ENCODE assay signal across 20 cellular contexts in the genomic region with DNA sequence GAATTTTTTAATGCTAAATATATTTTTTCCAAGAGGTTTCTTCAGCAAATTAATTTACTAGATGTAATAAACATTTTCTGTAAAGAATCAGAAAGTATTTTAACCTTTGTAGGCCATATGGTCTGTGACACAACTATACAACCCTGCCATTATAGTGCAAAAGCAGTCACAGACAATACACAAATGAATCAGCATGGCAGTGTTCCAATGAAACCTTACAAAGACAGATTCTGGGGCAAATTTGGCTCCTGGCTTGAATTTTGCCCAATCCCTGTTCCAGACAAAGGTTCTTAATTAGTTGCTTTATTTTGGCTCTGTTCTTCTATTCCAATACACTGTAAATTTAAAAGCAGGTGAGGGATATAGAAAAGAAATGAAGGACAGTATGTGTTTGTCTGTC.
A peak's percentile ranks its signal among the peaks of the same experiment; 100 is the strongest.
DNase-seq lines count a peak whose midpoint lies in the region; ATAC-seq, FAIRE-seq and TF ChIP-seq lines count a peak whose summit lies in the region.
"Had no signal": no experiment of that assay in that cellular context is flagged by ENCODE, and none has a peak within 500 bp of the region (broad histone marks: within the 10 kb centered on the region; RNA-seq: fewer than 3 reads in every experiment).

No MANE protein-coding gene starts in this region.

- FAIRE-seq in bronchial epithelial cell (lab: Jason Lieb, UNC) = no peak
- FAIRE-seq: D721Med, GM18507 had no signal

- ATAC-seq in SK-N-SH treated with all-trans-retinoic acid at 6 μM for 48 hours = no peak
- no peak for ATAC-seq in stimulated activated effector memory CD8-positive, alpha-beta T cell treated with anti-CD3 and anti-CD28 coated beads, Interleukin-12 subunit alpha, Interleukin-12 subunit beta, amount 100 ng/mL, for 72 hours
- ATAC-seq: A549, Right ventricle myocardium inferior had no signal

- no peaks in the 10 kb centered on the region for H3K9me3 Mint-ChIP-seq in neural progenitor cell
- H3K9me3 Mint-ChIP-seq in stimulated activated effector memory CD8-positive, alpha-beta T cell treated with anti-CD3 and anti-CD28 coated beads, Interleukin-12 subunit alpha, Interleukin-12 subunit beta, amount 100 ng/mL, for 72 hours = peaks cover 7% of the 10 kb centered on the region
- no peaks in the 10 kb centered on the region for H3K9me3 Mint-ChIP-seq in activated CD4-positive, alpha-beta T cell treated with anti-CD3 and anti-CD28 coated beads, Interleukin-2, amount 10 ng/mL, durations not matched to agents 24 days and 14 days
- H3K9me3 Mint-ChIP-seq: CD4-positive, alpha-beta T cell had no signal

- no peak overlapping the region for H3K27ac ChIP-seq in neural progenitor cell
- H3K27ac ChIP-seq: BLaER1 treated with 17β-estradiol and CSF1 and Interleukin-3, amounts not matched to agents 10 nM and 100 nM; HL-60; SJCRH30 had no signal

- no peak overlapping the region for H3K27ac Mint-ChIP-seq in neural progenitor cell
- no peak overlapping the region for H3K27ac Mint-ChIP-seq in stimulated activated effector memory CD8-positive, alpha-beta T cell treated with anti-CD3 and anti-CD28 coated beads, Interleukin-12 subunit alpha, Interleukin-12 subunit beta, amount 100 ng/mL, for 72 hours
- no peak overlapping the region for H3K27ac Mint-ChIP-seq in activated CD4-positive, alpha-beta T cell treated with anti-CD3 and anti-CD28 coated beads, Interleukin-2, amount 10 ng/mL, durations not matched to agents 24 days and 14 days
- H3K27ac Mint-ChIP-seq: CD4-positive, alpha-beta T cell had no signal

- no peaks in the 10 kb centered on the region for H3F3A ChIP-seq in neural progenitor cell (ENCODE audit: low read depth)

- no peak overlapping the region for H3K4me3 Mint-ChIP-seq in neural progenitor cell
- no peak overlapping the region for H3K4me3 Mint-ChIP-seq in stimulated activated effector memory CD8-positive, alpha-beta T cell treated with anti-CD3 and anti-CD28 coated beads, Interleukin-12 subunit alpha, Interleukin-12 subunit beta, amount 100 ng/mL, for 72 hours
- H3K4me3 Mint-ChIP-seq in activated CD4-positive, alpha-beta T cell treated with anti-CD3 and anti-CD28 coated beads, Interleukin-2, amount 10 ng/mL, durations not matched to agents 24 days and 14 days = no peak overlapping the region
- H3K4me3 Mint-ChIP-seq: CD4-positive, alpha-beta T cell had no signal

- no peaks in the 10 kb centered on the region for H3K36me3 ChIP-seq in bronchial epithelial cell (ENCODE audit: control insufficient read depth, insufficient read depth, low read length)
- H3K36me3 ChIP-seq in neural progenitor cell = no peaks in the 10 kb centered on the region
- H3K36me3 ChIP-seq: BLaER1 treated with 17β-estradiol and CSF1 and Interleukin-3, amounts not matched to agents 10 nM and 100 nM; SJCRH30 had no signal

- intact Hi-C loops in activated CD4-positive, alpha-beta T cell treated with anti-CD3 and anti-CD28 coated beads, Interleukin-2, amount 10 ng/mL, durations not matched to agents 24 days and 14 days (cut with micrococcal nuclease) = no loop called here

- no peaks in the 10 kb centered on the region for H3K9me3 ChIP-seq in neural progenitor cell (ENCODE audit: low read depth)
- H3K9me3 ChIP-seq: A549; BLaER1 treated with 17β-estradiol and CSF1 and Interleukin-3, amounts not matched to agents 10 nM and 100 nM; SJCRH30 had no signal

- H3K27me3 Mint-ChIP-seq in neural progenitor cell (ENCODE audit: insufficient read depth, low read depth) = no peaks in the 10 kb centered on the region
- no peaks in the 10 kb centered on the region for H3K27me3 Mint-ChIP-seq in activated CD4-positive, alpha-beta T cell treated with anti-CD3 and anti-CD28 coated beads, Interleukin-2, amount 10 ng/mL, durations not matched to agents 24 days and 14 days
- H3K27me3 Mint-ChIP-seq: CD4-positive, alpha-beta T cell had no signal

- no peaks in the 10 kb centered on the region for H3K4me1 Mint-ChIP-seq in neural progenitor cell
- H3K4me1 Mint-ChIP-seq in stimulated activated effector memory CD8-positive, alpha-beta T cell treated with anti-CD3 and anti-CD28 coated beads, Interleukin-12 subunit alpha, Interleukin-12 subunit beta, amount 100 ng/mL, for 72 hours = no peaks in the 10 kb centered on the region
- H3K4me1 Mint-ChIP-seq in activated CD4-positive, alpha-beta T cell treated with anti-CD3 and anti-CD28 coated beads, Interleukin-2, amount 10 ng/mL, durations not matched to agents 24 days and 14 days = no peaks in the 10 kb centered on the region

- no peak overlapping the region for H3K9ac ChIP-seq in neural progenitor cell
- H3K9ac ChIP-seq: BLaER1 treated with 17β-estradiol and CSF1 and Interleukin-3, amounts not matched to agents 10 nM and 100 nM had no signal

- no peak overlapping the region for H3K4me2 ChIP-seq in neural progenitor cell
- H3K4me2 ChIP-seq: A549; BLaER1 treated with 17β-estradiol and CSF1 and Interleukin-3, amounts not matched to agents 10 nM and 100 nM had no signal

- DNase-seq in Daoy (ENCODE audit: low read depth) (peak; percentile 4), NCI-H446 (lab: John Stamatoyannopoulos, UW) (peak; percentile 18 to 61), bronchial epithelial cell (ENCODE audit: low read depth) (peak; percentile 31), neural progenitor cell (ENCODE audit: low spot score) (no peak)
- DNase-seq in stimulated activated effector memory CD8-positive, alpha-beta T cell treated with anti-CD3 and anti-CD28 coated beads, Interleukin-12 subunit alpha, Interleukin-12 subunit beta, amount 100 ng/mL, for 72 hours (ENCODE audit: low spot score in 2 of 2) = no peak
- DNase-seq in activated CD4-positive, alpha-beta T cell treated with anti-CD3 and anti-CD28 coated beads, Interleukin-2, amount 10 ng/mL, durations not matched to agents 24 days and 14 days = no peak
- DNase-seq: AML-193; CD4-positive, alpha-beta T cell; NCI-H1092; NCI-H1436 treated with DMSO at 0.1 percent for 48 hours; NCI-H2029; NCI-H510A; SJCRH30 had no signal

- no peaks in the 10 kb centered on the region for H4K20me1 ChIP-seq in neural progenitor cell (ENCODE audit: low read depth)
- H4K20me1 ChIP-seq: BLaER1 treated with 17β-estradiol and CSF1 and Interleukin-3, amounts not matched to agents 10 nM and 100 nM had no signal

- H3K4me3 ChIP-seq in bronchial epithelial cell (ENCODE audit: low read depth, low read length) (no peak overlapping the region), neural progenitor cell (no peak overlapping the region)
- H3K4me3 ChIP-seq: A549; BLaER1 treated with 17β-estradiol and CSF1 and Interleukin-3, amounts not matched to agents 10 nM and 100 nM; SJCRH30 had no signal

- peak overlapping the region; percentile 61 for H2AFZ ChIP-seq in neural progenitor cell (replicated peaks)

- H3K4me1 ChIP-seq in neural progenitor cell = no peaks in the 10 kb centered on the region
- H3K4me1 ChIP-seq: BLaER1 treated with 17β-estradiol and CSF1 and Interleukin-3, amounts not matched to agents 10 nM and 100 nM; SJCRH30 had no signal

- no peak for TF ChIP-seq CTCF in bronchial epithelial cell (IDR thresholded peaks at IDR 0.05; ENCODE audit: insufficient read depth, low read length, severe bottlenecking)
- no peak for TF ChIP-seq CTCF in neural progenitor cell (IDR thresholded peaks at IDR 0.05)

- H3K27me3 ChIP-seq in bronchial epithelial cell (ENCODE audit: control insufficient read depth, insufficient read depth, low read length) (no peaks in the 10 kb centered on the region), neural progenitor cell (no peaks in the 10 kb centered on the region)
- H3K27me3 ChIP-seq: BLaER1 treated with 17β-estradiol and CSF1 and Interleukin-3, amounts not matched to agents 10 nM and 100 nM; SJCRH30 had no signal

- H3K79me2 ChIP-seq in neural progenitor cell (ENCODE audit: low read depth) = no peaks in the 10 kb centered on the region

- H3K36me3 Mint-ChIP-seq in neural progenitor cell = no peaks in the 10 kb centered on the region
- H3K36me3 Mint-ChIP-seq in stimulated activated effector memory CD8-positive, alpha-beta T cell treated with anti-CD3 and anti-CD28 coated beads, Interleukin-12 subunit alpha, Interleukin-12 subunit beta, amount 100 ng/mL, for 72 hours = no peaks in the 10 kb centered on the region
- H3K36me3 Mint-ChIP-seq in activated CD4-positive, alpha-beta T cell treated with anti-CD3 and anti-CD28 coated beads, Interleukin-2, amount 10 ng/mL, durations not matched to agents 24 days and 14 days (ENCODE audit: low read depth) = no peaks in the 10 kb centered on the region

TF ChIP-seq in SK-N-SH treated with all-trans-retinoic acid at 6 μM for 48 hours, 23 proteins besides CTCF, POLR2A, EP300 and RAD21:
- TF ChIP-seq SNAI2 (CRISPR knock-in tag; IDR thresholded peaks at IDR 0.05) (no peak), BACH2 (CRISPR knock-in tag; IDR thresholded peaks at IDR 0.05; ENCODE audit: borderline replicate concordance) (no peak), ZFP30 (CRISPR knock-in tag; IDR thresholded peaks at IDR 0.05) (no peak)

Comparison
In these comparisons a context has a peak if more than half of its experiments do, and no peak if none do; other contexts are left out.
1. DNase-seq: peak in Daoy (single experiment), NCI-H446 (2 of 2) and bronchial epithelial cell (single experiment); none in neural progenitor cell (single experiment), stimulated activated effector memory CD8-positive, alpha-beta T cell treated with anti-CD3 and anti-CD28 coated beads, Interleukin-12 subunit alpha, Interleukin-12 subunit beta, amount 100 ng/mL, for 72 hours (0 of 2) and activated CD4-positive, alpha-beta T cell treated with anti-CD3 and anti-CD28 coated beads, Interleukin-2, amount 10 ng/mL, durations not matched to agents 24 days and 14 days (single experiment).